Comparison of ENCODE assay signal across 9 cellular contexts in genomic region chr3:44114142-44114541, GRCh38.
DNase-seq lines count a peak whose midpoint lies in the region; ATAC-seq and TF ChIP-seq lines count a peak whose summit lies in the region.
"Had no signal": no experiment of that assay in that cellular context is flagged by ENCODE, and none has a peak within 500 bp of the region (broad histone marks: within the 10 kb centered on the region; RNA-seq: fewer than 3 reads in every experiment).

No MANE protein-coding gene starts in this region.

- H3K27me3 ChIP-seq in neuronal stem cell (ENCODE audit: control insufficient read depth in 3 of 3, insufficient read depth in 3 of 3, low read depth in 1 of 3, low read length in 3 of 3) = no peaks in the 10 kb centered on the region

- no peak overlapping the region for H3K9ac ChIP-seq in neuronal stem cell (ENCODE audit: low read depth, low read length, poor library complexity)

- no peak overlapping the region for H3K4ac ChIP-seq in neuronal stem cell (ENCODE audit: low read length)

- peak overlapping the region; percentile 12 for H3K23ac ChIP-seq in neuronal stem cell (ENCODE audit: low read depth, low read length, poor library complexity)

- H4K91ac ChIP-seq in neuronal stem cell (ENCODE audit: low read depth, low read length, poor library complexity) = no peak overlapping the region

- no peak overlapping the region for H3K18ac ChIP-seq in neuronal stem cell (ENCODE audit: low read length)

- no peak overlapping the region for H3K27ac ChIP-seq in neuronal stem cell (replicated peaks; ENCODE audit: low read length)
- H3K27ac ChIP-seq: skin epidermis had no signal

- no peak overlapping the region for H3K27ac Mint-ChIP-seq in chondrocyte (ENCODE audit: unreplicated experiment)
- H3K27ac Mint-ChIP-seq in natural killer cell treated with Interleukin-12 subunit alpha and Interleukin-12 subunit beta and Interleukin-15 and Interleukin-18, amount 100 ng/mL, for 72 hours = no peak overlapping the region

- no peak overlapping the region for H4K8ac ChIP-seq in neuronal stem cell (ENCODE audit: low read depth, low read length)

- peaks cover 5% of the 10 kb centered on the region for H3K36me3 Mint-ChIP-seq in chondrocyte (ENCODE audit: low read depth)
- H3K36me3 Mint-ChIP-seq in natural killer cell treated with Interleukin-12 subunit alpha and Interleukin-12 subunit beta and Interleukin-15 and Interleukin-18, amount 100 ng/mL, for 72 hours = no peaks in the 10 kb centered on the region

- no peaks in the 10 kb centered on the region for H3K27me3 Mint-ChIP-seq in chondrocyte (ENCODE audit: low read depth)
- H3K27me3 Mint-ChIP-seq in natural killer cell treated with Interleukin-12 subunit alpha and Interleukin-12 subunit beta and Interleukin-15 and Interleukin-18, amount 100 ng/mL, for 72 hours = peaks cover 26 to 37% of the 10 kb centered on the region in 2 donors

- H2BK15ac ChIP-seq in neuronal stem cell (ENCODE audit: low read length) = no peak overlapping the region

- intact Hi-C loops in lower leg skin (cut with DNase I; ENCODE audit: low total_unique reads) = no loop called here

- no peak for TF ChIP-seq POLR2A in lower leg skin (IDR thresholded peaks at IDR 0.05)

- peaks cover 9% of the 10 kb centered on the region for H3K4me1 Mint-ChIP-seq in chondrocyte (ENCODE audit: low read depth)
- no peaks in the 10 kb centered on the region for H3K4me1 Mint-ChIP-seq in natural killer cell treated with Interleukin-12 subunit alpha and Interleukin-12 subunit beta and Interleukin-15 and Interleukin-18, amount 100 ng/mL, for 72 hours (ENCODE audit: low read depth in 2 of 2)

- peaks cover 0 to 4% of the 10 kb centered on the region in 2 donors for H3K4me1 ChIP-seq in neuronal stem cell (ENCODE audit: control insufficient read depth in 2 of 2, insufficient read depth in 1 of 2, low read depth in 1 of 2, low read length in 2 of 2)

- no peaks in the 10 kb centered on the region for H3K36me3 ChIP-seq in neuronal stem cell (replicated peaks in 1 of 2; ENCODE audit: control insufficient read depth in 2 of 2, insufficient read depth in 2 of 2, low read length in 2 of 2)

- no peaks in the 10 kb centered on the region for H3K79me1 ChIP-seq in neuronal stem cell (ENCODE audit: low read depth, low read length)

- peak; percentile 30 to 31 for DNase-seq in activated CD4-positive, alpha-beta T cell treated with anti-CD3 and anti-CD28 coated beads for 24 hours (ENCODE audit: low read depth in 2 of 2)
- no peak for DNase-seq in activated CD4-positive, alpha-beta T cell treated with anti-CD3 and anti-CD28 coated beads for 1 hour
- peak; percentile 46 for DNase-seq in OCI-M1 (lab: John Stamatoyannopoulos, UW)
- DNase-seq in chondrocyte (ENCODE audit: low spot score) = no peak
- DNase-seq in neuronal stem cell (ENCODE audit: low spot score) = no peak
- no peak for DNase-seq in lower leg skin (ENCODE audit: low spot score in 2 of 2)
- no peak for DNase-seq in ACHN
- DNase-seq in natural killer cell treated with Interleukin-12 subunit alpha and Interleukin-12 subunit beta and Interleukin-15 and Interleukin-18, amount 100 ng/mL, for 72 hours (ENCODE audit: low spot score) = no peak

- no peak overlapping the region for H3K4me3 ChIP-seq in neuronal stem cell (ENCODE audit: low read length in 2 of 2)
- no peak overlapping the region for H3K4me3 ChIP-seq in lower leg skin (ENCODE audit: low read depth, poor library complexity, severe bottlenecking)
- H3K4me3 ChIP-seq: skin epidermis had no signal

- no peaks in the 10 kb centered on the region for H3K9me3 Mint-ChIP-seq in chondrocyte (ENCODE audit: low read depth)
- H3K9me3 Mint-ChIP-seq in natural killer cell treated with Interleukin-12 subunit alpha and Interleukin-12 subunit beta and Interleukin-15 and Interleukin-18, amount 100 ng/mL, for 72 hours = no peaks in the 10 kb centered on the region

- no peak for ATAC-seq in natural killer cell treated with Interleukin-12 subunit alpha and Interleukin-12 subunit beta and Interleukin-15 and Interleukin-18, amount 100 ng/mL, for 72 hours

- in situ Hi-C loops in ACHN (cut with HindIII; ENCODE audit: low pct_ligation_motif_present, low pct_unique_long_range_greater_than_20kb, low sequenced_read_pairs) = no loop called here

- H2BK5ac ChIP-seq in neuronal stem cell (ENCODE audit: low read length) = no peak overlapping the region

- no peak overlapping the region for H3K4me3 Mint-ChIP-seq in chondrocyte (ENCODE audit: unreplicated experiment)
- no peak overlapping the region for H3K4me3 Mint-ChIP-seq in natural killer cell treated with Interleukin-12 subunit alpha and Interleukin-12 subunit beta and Interleukin-15 and Interleukin-18, amount 100 ng/mL, for 72 hours

- no peak overlapping the region for H2BK12ac ChIP-seq in neuronal stem cell (ENCODE audit: low read length)

- H2BK120ac ChIP-seq in neuronal stem cell (ENCODE audit: low read depth, low read length) = no peak overlapping the region

- peak; percentile 70 for TF ChIP-seq CTCF in chondrocyte (IDR thresholded peaks at IDR 0.05)
- no peak for TF ChIP-seq CTCF in lower leg skin (IDR thresholded peaks at IDR 0.05)

- peak overlapping the region; percentile 8 for H2AK5ac ChIP-seq in neuronal stem cell (ENCODE audit: low read depth, low read length)

- H3K9me3 ChIP-seq in neuronal stem cell (replicated peaks in 1 of 2; ENCODE audit: control insufficient read depth in 2 of 2, insufficient read depth in 1 of 2, low read depth in 1 of 2, low read length in 2 of 2) = no peaks in the 10 kb centered on the region

- H3K14ac ChIP-seq in neuronal stem cell (ENCODE audit: low read length) = no peak overlapping the region

- no peak overlapping the region for H3K4me2 ChIP-seq in neuronal stem cell (ENCODE audit: insufficient read depth, low read length, poor library complexity, severe bottlenecking)

- WGBS in neuronal stem cell (ENCODE audit: extremely low coverage in 2 of 2, insufficient read length in 2 of 2, insufficient replicate concordance in 1 of 2), 2 donors = no CpG with 5 or more reads among the region's 12 CpGs
- WGBS in lower leg skin, 2 donors = 56 to 78% methylated on average over 12 of the region's 12 CpGs

- H2AFZ ChIP-seq in neuronal stem cell (ENCODE audit: low read length) = peak overlapping the region; percentile 38

Comparison
In these comparisons a context has a peak if more than half of its experiments do, and no peak if none do; other contexts are left out.
1. DNase-seq: peak in activated CD4-positive, alpha-beta T cell treated with anti-CD3 and anti-CD28 coated beads for 24 hours (2 of 2) and OCI-M1 (single experiment); none in activated CD4-positive, alpha-beta T cell treated with anti-CD3 and anti-CD28 coated beads for 1 hour (single experiment), chondrocyte (single experiment), neuronal stem cell (single experiment), lower leg skin (0 of 2), ACHN (single experiment) and natural killer cell treated with Interleukin-12 subunit alpha and Interleukin-12 subunit beta and Interleukin-15 and Interleukin-18, amount 100 ng/mL, for 72 hours (single experiment).